In the genomic region with DNA sequence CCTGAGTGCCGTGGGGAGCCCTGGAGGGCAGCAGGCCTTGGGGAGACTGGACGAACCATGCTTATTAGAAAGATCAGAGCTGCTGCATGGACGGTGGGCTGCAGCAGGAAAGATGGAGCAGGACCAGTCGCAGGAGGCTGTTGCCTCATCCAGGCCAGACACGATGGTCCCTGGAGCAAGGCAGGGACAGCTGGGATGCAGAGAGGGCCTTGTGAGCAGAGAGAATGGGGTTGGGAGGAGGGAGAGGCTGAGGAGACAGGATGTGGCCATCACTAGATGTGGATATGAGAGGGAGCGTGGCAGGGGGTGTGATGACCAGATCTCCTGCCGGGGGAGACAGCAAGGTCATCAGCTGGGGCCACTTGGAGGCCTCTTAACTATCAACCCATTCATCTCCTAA, we compare ENCODE assay signal across 1 cellular context.
TF ChIP-seq lines count a peak whose summit lies in the region.

No MANE protein-coding gene starts in this region.

TF ChIP-seq in WTC11, 78 proteins besides CTCF, POLR2A, EP300 and RAD21 (continued from another document):
- TF ChIP-seq, protein P1, sequence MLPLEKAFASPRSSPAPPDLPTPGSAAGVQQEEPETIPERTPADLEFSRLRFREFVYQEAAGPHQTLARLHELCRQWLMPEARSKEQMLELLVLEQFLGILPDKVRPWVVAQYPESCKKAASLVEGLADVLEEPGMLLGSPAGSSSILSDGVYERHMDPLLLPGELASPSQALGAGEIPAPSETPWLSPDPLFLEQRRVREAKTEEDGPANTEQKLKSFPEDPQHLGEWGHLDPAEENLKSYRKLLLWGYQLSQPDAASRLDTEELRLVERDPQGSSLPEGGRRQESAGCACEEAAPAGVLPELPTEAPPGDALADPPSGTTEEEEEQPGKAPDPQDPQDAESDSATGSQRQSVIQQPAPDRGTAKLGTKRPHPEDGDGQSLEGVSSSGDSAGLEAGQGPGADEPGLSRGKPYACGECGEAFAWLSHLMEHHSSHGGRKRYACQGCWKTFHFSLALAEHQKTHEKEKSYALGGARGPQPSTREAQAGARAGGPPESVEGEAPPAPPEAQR (CRISPR knock-in tag; IDR thresholded peaks at IDR 0.05): no peak
- TF ChIP-seq, protein P2, sequence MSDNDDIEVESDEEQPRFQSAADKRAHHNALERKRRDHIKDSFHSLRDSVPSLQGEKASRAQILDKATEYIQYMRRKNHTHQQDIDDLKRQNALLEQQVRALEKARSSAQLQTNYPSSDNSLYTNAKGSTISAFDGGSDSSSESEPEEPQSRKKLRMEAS (CRISPR knock-in tag; IDR thresholded peaks at IDR 0.05): no peak
- TF ChIP-seq, protein P3, sequence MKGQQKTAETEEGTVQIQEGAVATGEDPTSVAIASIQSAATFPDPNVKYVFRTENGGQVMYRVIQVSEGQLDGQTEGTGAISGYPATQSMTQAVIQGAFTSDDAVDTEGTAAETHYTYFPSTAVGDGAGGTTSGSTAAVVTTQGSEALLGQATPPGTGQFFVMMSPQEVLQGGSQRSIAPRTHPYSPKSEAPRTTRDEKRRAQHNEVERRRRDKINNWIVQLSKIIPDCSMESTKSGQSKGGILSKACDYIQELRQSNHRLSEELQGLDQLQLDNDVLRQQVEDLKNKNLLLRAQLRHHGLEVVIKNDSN (CRISPR knock-in tag; IDR thresholded peaks at IDR 0.05): no peak
